In genomic region chr1:243483952-243484351, GRCh38 we compare ENCODE assay signal across 13 cellular contexts.
DNase-seq lines count a peak whose midpoint lies in the region; ATAC-seq and TF ChIP-seq lines count a peak whose summit lies in the region.
"Had no signal": no experiment of that assay in that cellular context is flagged by ENCODE, and none has a peak within 500 bp of the region (broad histone marks: within the 10 kb centered on the region; RNA-seq: fewer than 3 reads in every experiment).

No MANE protein-coding gene starts in this region.

- no peaks in the 10 kb centered on the region for H3K27me3 Mint-ChIP-seq in activated naive CD4-positive, alpha-beta T cell treated with anti-CD3 and anti-CD28 coated beads for 36 hours (ENCODE audit: low read depth)
- no peaks in the 10 kb centered on the region for H3K27me3 Mint-ChIP-seq in activated B cell treated with CpG ODN at 0.5 μM for 24 hours
- peaks cover 3 to 31% of the 10 kb centered on the region in 2 donors for H3K27me3 Mint-ChIP-seq in stimulated activated naive B cell treated with anti-CD40 and anti-IgM and Interleukin-4, amounts not matched to agents 10 μg/mL and 1 μg/mL and 100 μg/mL, for 72 hours

- POLR2A ChIA-PET in activated B cell treated with CpG ODN at 0.5 μM for 24 hours (lab: Charles Lee), result no interaction called here

- ATAC-seq in activated B cell treated with CpG ODN at 0.5 μM for 24 hours (ENCODE audit: low read depth), result no peak
- no peak for ATAC-seq in stimulated activated naive B cell treated with anti-CD40 and anti-IgM and Interleukin-4, amounts not matched to agents 10 μg/mL and 1 μg/mL and 100 μg/mL, for 72 hours (replicated peaks)

- CTCF ChIA-PET in activated naive CD4-positive, alpha-beta T cell treated with anti-CD3 and anti-CD28 coated beads for 36 hours (lab: Charles Lee), result no interaction called here
- CTCF ChIA-PET in activated B cell treated with CpG ODN at 0.5 μM for 24 hours (lab: Charles Lee), result no interaction called here

- H3K9me3 ChIP-seq in iPS-18c (ENCODE audit: control insufficient read depth, insufficient read depth, low read length), result peaks cover 2% of the 10 kb centered on the region
- H3K9me3 ChIP-seq: SJCRH30 had no signal

- no peaks in the 10 kb centered on the region for H3K9me3 Mint-ChIP-seq in activated naive CD4-positive, alpha-beta T cell treated with anti-CD3 and anti-CD28 coated beads for 36 hours
- H3K9me3 Mint-ChIP-seq in activated B cell treated with CpG ODN at 0.5 μM for 24 hours, result no peaks in the 10 kb centered on the region
- peaks cover 4 to 5% of the 10 kb centered on the region in 2 donors for H3K9me3 Mint-ChIP-seq in stimulated activated naive B cell treated with anti-CD40 and anti-IgM and Interleukin-4, amounts not matched to agents 10 μg/mL and 1 μg/mL and 100 μg/mL, for 72 hours

- DNase-seq in activated naive CD4-positive, alpha-beta T cell treated with anti-CD3 and anti-CD28 coated beads for 36 hours, result no peak
- DNase-seq in activated naive CD4-positive, alpha-beta T cell treated with anti-CD3 and anti-CD28 coated beads, Interleukin-2, amount 50 U/mL, for 16 hours, result no peak
- DNase-seq in activated B cell treated with CpG ODN at 0.5 μM for 24 hours (no peak), activated gamma-delta T cell treated with Interleukin-2 at 50 U/mL for 16 hours (no peak), NCI-H1694 (lab: John Stamatoyannopoulos, UW) (no peak), OCI-M1 (lab: John Stamatoyannopoulos, UW) (no peak)
- no peak for DNase-seq in stimulated activated naive B cell treated with anti-CD40 and anti-IgM and Interleukin-4, amounts not matched to agents 10 μg/mL and 1 μg/mL and 100 μg/mL, for 72 hours
- DNase-seq: activated CD8-positive, alpha-beta memory T cell treated with anti-CD3 and anti-CD28 coated beads, Interleukin-2, amount 50 U/mL, for 4 hours; DMS153; NCI-H1105 treated with DMSO at 0.1 percent for 48 hours; NCI-H446; SJCRH30 had no signal

- H3K4me3 Mint-ChIP-seq in activated naive CD4-positive, alpha-beta T cell treated with anti-CD3 and anti-CD28 coated beads for 36 hours, result peak overlapping the region; percentile 54
- H3K4me3 Mint-ChIP-seq in activated B cell treated with CpG ODN at 0.5 μM for 24 hours, result peak overlapping the region; percentile 11
- peak overlapping the region; percentile 76 to 83 for H3K4me3 Mint-ChIP-seq in stimulated activated naive B cell treated with anti-CD40 and anti-IgM and Interleukin-4, amounts not matched to agents 10 μg/mL and 1 μg/mL and 100 μg/mL, for 72 hours

- peaks cover 12% of the 10 kb centered on the region for H3K4me1 Mint-ChIP-seq in activated naive CD4-positive, alpha-beta T cell treated with anti-CD3 and anti-CD28 coated beads for 36 hours (ENCODE audit: low read depth)
- H3K4me1 Mint-ChIP-seq in activated B cell treated with CpG ODN at 0.5 μM for 24 hours, result peaks cover 14% of the 10 kb centered on the region
- peaks cover 19 to 22% of the 10 kb centered on the region in 2 donors for H3K4me1 Mint-ChIP-seq in stimulated activated naive B cell treated with anti-CD40 and anti-IgM and Interleukin-4, amounts not matched to agents 10 μg/mL and 1 μg/mL and 100 μg/mL, for 72 hours

- intact Hi-C loops in activated naive CD4-positive, alpha-beta T cell treated with anti-CD3 and anti-CD28 coated beads for 36 hours (cut with micrococcal nuclease), result no loop called here
- intact Hi-C loops in activated B cell treated with CpG ODN at 0.5 μM for 24 hours (cut with micrococcal nuclease), result loop anchor here (2.0 kb wide), 1 partner anchor 23 kb away; no protein-coding TSS in a partner anchor

- TF ChIP-seq CTCF in activated B cell treated with CpG ODN at 0.5 μM for 24 hours (IDR thresholded peaks at IDR 0.05), result no peak

- H3K27ac Mint-ChIP-seq in activated naive CD4-positive, alpha-beta T cell treated with anti-CD3 and anti-CD28 coated beads for 36 hours, result no peak overlapping the region
- H3K27ac Mint-ChIP-seq in activated B cell treated with CpG ODN at 0.5 μM for 24 hours, result no peak overlapping the region
- peak overlapping the region; percentile 90 for H3K27ac Mint-ChIP-seq in stimulated activated naive B cell treated with anti-CD40 and anti-IgM and Interleukin-4, amounts not matched to agents 10 μg/mL and 1 μg/mL and 100 μg/mL, for 72 hours

- peak overlapping the region; percentile 51; the same call in 1 of the 2 replicates for H3K4me3 ChIP-seq in iPS-18c (ENCODE audit: insufficient read depth, low read depth, low read length)
- H3K4me3 ChIP-seq: SJCRH30 had no signal

- H3K36me3 Mint-ChIP-seq in activated naive CD4-positive, alpha-beta T cell treated with anti-CD3 and anti-CD28 coated beads for 36 hours (ENCODE audit: low read depth), result no peaks in the 10 kb centered on the region
- H3K36me3 Mint-ChIP-seq in activated B cell treated with CpG ODN at 0.5 μM for 24 hours (ENCODE audit: low read depth), result peaks cover 4% of the 10 kb centered on the region
- H3K36me3 Mint-ChIP-seq in stimulated activated naive B cell treated with anti-CD40 and anti-IgM and Interleukin-4, amounts not matched to agents 10 μg/mL and 1 μg/mL and 100 μg/mL, for 72 hours, result peaks cover 27 to 37% of the 10 kb centered on the region in 2 donors

Comparison
In these comparisons a context has a peak if more than half of its experiments do, and no peak if none do; other contexts are left out.
1. H3K4me3 Mint-ChIP-seq: peak in every context shown above with its lines; median percentile 80 in stimulated activated naive B cell treated with anti-CD40 and anti-IgM and Interleukin-4, amounts not matched to agents 10 μg/mL and 1 μg/mL and 100 μg/mL, for 72 hours; 54 in activated naive CD4-positive, alpha-beta T cell treated with anti-CD3 and anti-CD28 coated beads for 36 hours; 11 in activated B cell treated with CpG ODN at 0.5 μM for 24 hours.